ENCODE assay signal across 14 cellular contexts in genomic region chr1:11789126-11790067, GRCh38. TPM values are rescaled to one million over a fixed set of nuclear protein-coding genes. Genes with fewer than 3 reads are reported as not detected.
A peak's percentile ranks its signal among the peaks of the same experiment; 100 is the strongest.
DNase-seq lines count a peak whose midpoint lies in the region; ATAC-seq and TF ChIP-seq lines count a peak whose summit lies in the region.
"Had no signal": no experiment of that assay in that cellular context is flagged by ENCODE, and none has a peak within 500 bp of the region (broad histone marks: within the 10 kb centered on the region; RNA-seq: fewer than 3 reads in every experiment).

No MANE protein-coding gene starts in this region.

- H3K36me3 Mint-ChIP-seq in activated T-cell treated with anti-CD3 and anti-CD28 coated beads, Interleukin-2, amount 50 U/mL, for 72 hours (ENCODE audit: insufficient read depth in 2 of 2) = peaks cover 0 to 3% of the 10 kb centered on the region in 2 donors
- H3K36me3 Mint-ChIP-seq in osteocyte (ENCODE audit: unreplicated experiment) = peaks cover 12% of the 10 kb centered on the region

- TF ChIP-seq CTCF in cardiac muscle cell (IDR thresholded peaks at IDR 0.05; ENCODE audit: low read depth, low read length) (no peak), osteocyte (IDR thresholded peaks at IDR 0.05) (no peak), upper lobe of right lung (IDR thresholded peaks at IDR 0.05) (no peak)

- no peak overlapping the region for H3K4me3 Mint-ChIP-seq in activated T-cell treated with anti-CD3 and anti-CD28 coated beads, Interleukin-2, amount 50 U/mL, for 72 hours
- H3K4me3 Mint-ChIP-seq in osteocyte (ENCODE audit: unreplicated experiment) = no peak overlapping the region

- H3K9me3 ChIP-seq in cardiac muscle cell (ENCODE audit: low read depth) = no peaks in the 10 kb centered on the region
- H3K9me3 ChIP-seq in upper lobe of right lung = no peaks in the 10 kb centered on the region
- H3K9me3 ChIP-seq: A549 had no signal

- H3K36me3 ChIP-seq in cardiac muscle cell = peaks cover 8% of the 10 kb centered on the region
- H3K36me3 ChIP-seq in upper lobe of right lung = peaks cover 14% of the 10 kb centered on the region

- peaks cover 75% of the 10 kb centered on the region for H3K4me1 ChIP-seq in cardiac muscle cell (ENCODE audit: low read depth)
- peaks cover 80% of the 10 kb centered on the region for H3K4me1 ChIP-seq in upper lobe of right lung

- H3K27me3 ChIP-seq in cardiac muscle cell (no peaks in the 10 kb centered on the region), upper lobe of right lung (no peaks in the 10 kb centered on the region)

- no peak for ATAC-seq in activated T-cell treated with anti-CD3 and anti-CD28 coated beads, Interleukin-2, amount 50 U/mL, for 72 hours (replicated peaks in 1 of 2)
- ATAC-seq in upper lobe of right lung = no peak

- H3K4me1 Mint-ChIP-seq in activated T-cell treated with anti-CD3 and anti-CD28 coated beads, Interleukin-2, amount 50 U/mL, for 72 hours (ENCODE audit: low read depth) = no peaks in the 10 kb centered on the region
- peaks cover 52% of the 10 kb centered on the region for H3K4me1 Mint-ChIP-seq in osteocyte (ENCODE audit: unreplicated experiment)

- H3K27me3 Mint-ChIP-seq in activated T-cell treated with anti-CD3 and anti-CD28 coated beads, Interleukin-2, amount 50 U/mL, for 72 hours (ENCODE audit: low read depth) = no peaks in the 10 kb centered on the region
- no peaks in the 10 kb centered on the region for H3K27me3 Mint-ChIP-seq in osteocyte (ENCODE audit: unreplicated experiment)

- peak overlapping the region; percentile 54 for H3K27ac Mint-ChIP-seq in activated T-cell treated with anti-CD3 and anti-CD28 coated beads, Interleukin-2, amount 50 U/mL, for 72 hours
- H3K27ac Mint-ChIP-seq in osteocyte (ENCODE audit: unreplicated experiment) = peak overlapping the region; percentile 50

- H3K4me3 ChIP-seq in cardiac muscle cell = no peak overlapping the region
- no peak overlapping the region for H3K4me3 ChIP-seq in upper lobe of right lung
- H3K4me3 ChIP-seq: A549 had no signal

- intact Hi-C loops in upper lobe of right lung (cut with DNase I) = no loop called here

- no peak for DNase-seq in activated T-cell treated with anti-CD3 and anti-CD28 coated beads, Interleukin-2, amount 50 U/mL, for 72 hours
- no peak for DNase-seq in activated T-cell treated with anti-CD3 and anti-CD28 coated beads, Interleukin-2, amount 50 U/mL, for 48 hours
- DNase-seq in cardiac muscle cell (ENCODE audit: low read depth in 1 of 2, low spot score in 1 of 2) = peak in 1 of 2 donors; percentile 58
- no peak for DNase-seq in osteocyte (ENCODE audit: extremely low spot score, unreplicated experiment)
- no peak for DNase-seq in upper lobe of right lung
- DNase-seq in HPDE6-E6E7 (ENCODE audit: extremely low spot score) = no peak
- DNase-seq in COLO829 (ENCODE audit: low spot score) = no peak
- DNase-seq in NCI-H345 treated with DMSO at 0.1 percent for 48 hours (lab: John Stamatoyannopoulos, UW; ENCODE audit: unreplicated experiment) = no peak
- DNase-seq: DMS53, foreskin fibroblast, NCI-H1694, T-helper 2 cell had no signal

- peak overlapping the region; percentile 98 for H3K27ac ChIP-seq in cardiac muscle cell
- H3K27ac ChIP-seq in upper lobe of right lung = peak overlapping the region; percentile 90

- H3K9me3 Mint-ChIP-seq in activated T-cell treated with anti-CD3 and anti-CD28 coated beads, Interleukin-2, amount 50 U/mL, for 72 hours = no peaks in the 10 kb centered on the region
- no peaks in the 10 kb centered on the region for H3K9me3 Mint-ChIP-seq in osteocyte (ENCODE audit: unreplicated experiment)

RNA-seq across cellular contexts. Expression of gene MTHFR, which starts 16.4 kb away (rescaled TPM):
- 10 to 100 TPM; 16.0 to 18.7 TPM for total RNA-seq in activated T-cell treated with anti-CD3 and anti-CD28 coated beads, Interleukin-2, amount 50 U/mL, for 72 hours
- total RNA-seq in cardiac muscle cell (54.7 and 64.0 TPM in 2 replicates), osteocyte (30.5 and 33.2 TPM in 2 replicates), upper lobe of right lung (45.4 TPM)
- 29.0 and 37.5 TPM in 2 replicates for polyA plus RNA-seq in cardiac muscle cell

RNA-seq across cellular contexts. Expression of gene CLCN6, which starts 16.6 kb away (rescaled TPM):
- 1 to 10 TPM; 8.2 to 9.3 TPM for total RNA-seq in activated T-cell treated with anti-CD3 and anti-CD28 coated beads, Interleukin-2, amount 50 U/mL, for 72 hours
- total RNA-seq in cardiac muscle cell (22.5 and 27.8 TPM in 2 replicates), osteocyte (27.8 and 30.4 TPM in 2 replicates), upper lobe of right lung (33.7 TPM)
- polyA plus RNA-seq in cardiac muscle cell = 15.8 and 31.8 TPM in 2 replicates

RNA-seq across cellular contexts. Expression of gene C1orf167, which starts 27.4 kb away (rescaled TPM):
- under 1 TPM in 1 of 2 donors, not detected in 1; 0.41 TPM for total RNA-seq in activated T-cell treated with anti-CD3 and anti-CD28 coated beads, Interleukin-2, amount 50 U/mL, for 72 hours
- 0.14 and 1.4 TPM in 2 replicates for total RNA-seq in cardiac muscle cell
- 0.44 and 1.00 TPM in 2 replicates for polyA plus RNA-seq in cardiac muscle cell
- not detected in 2 replicates for total RNA-seq in osteocyte
- total RNA-seq in upper lobe of right lung = 4.7 TPM
- polyA plus RNA-seq: A549 had no signal

RNA-seq across cellular contexts. Expression of gene AGTRAP, which starts 53.5 kb away (rescaled TPM):
- total RNA-seq in activated T-cell treated with anti-CD3 and anti-CD28 coated beads, Interleukin-2, amount 50 U/mL, for 72 hours = 10 to 100 TPM; 12.6 to 13.4 TPM
- total RNA-seq in cardiac muscle cell (56.7 and 58.6 TPM in 2 replicates), osteocyte (25.4 and 30.4 TPM in 2 replicates), upper lobe of right lung (57.0 TPM)
- polyA plus RNA-seq in cardiac muscle cell = 81.4 and 94.0 TPM in 2 replicates

RNA-seq across cellular contexts. Expression of gene NPPA, which starts 58.2 kb away (rescaled TPM):
- total RNA-seq in activated T-cell treated with anti-CD3 and anti-CD28 coated beads, Interleukin-2, amount 50 U/mL, for 72 hours = not detected
- total RNA-seq in cardiac muscle cell (57.5 and 331 TPM in 2 replicates), osteocyte (not detected in 2 replicates), upper lobe of right lung (8.4 TPM)
- 90.0 and 601 TPM in 2 replicates for polyA plus RNA-seq in cardiac muscle cell
- total RNA-seq: ureter had no signal
- polyA plus RNA-seq: A549 had no signal
